1 cellular context compared by ENCODE assay signal in the genomic region with DNA sequence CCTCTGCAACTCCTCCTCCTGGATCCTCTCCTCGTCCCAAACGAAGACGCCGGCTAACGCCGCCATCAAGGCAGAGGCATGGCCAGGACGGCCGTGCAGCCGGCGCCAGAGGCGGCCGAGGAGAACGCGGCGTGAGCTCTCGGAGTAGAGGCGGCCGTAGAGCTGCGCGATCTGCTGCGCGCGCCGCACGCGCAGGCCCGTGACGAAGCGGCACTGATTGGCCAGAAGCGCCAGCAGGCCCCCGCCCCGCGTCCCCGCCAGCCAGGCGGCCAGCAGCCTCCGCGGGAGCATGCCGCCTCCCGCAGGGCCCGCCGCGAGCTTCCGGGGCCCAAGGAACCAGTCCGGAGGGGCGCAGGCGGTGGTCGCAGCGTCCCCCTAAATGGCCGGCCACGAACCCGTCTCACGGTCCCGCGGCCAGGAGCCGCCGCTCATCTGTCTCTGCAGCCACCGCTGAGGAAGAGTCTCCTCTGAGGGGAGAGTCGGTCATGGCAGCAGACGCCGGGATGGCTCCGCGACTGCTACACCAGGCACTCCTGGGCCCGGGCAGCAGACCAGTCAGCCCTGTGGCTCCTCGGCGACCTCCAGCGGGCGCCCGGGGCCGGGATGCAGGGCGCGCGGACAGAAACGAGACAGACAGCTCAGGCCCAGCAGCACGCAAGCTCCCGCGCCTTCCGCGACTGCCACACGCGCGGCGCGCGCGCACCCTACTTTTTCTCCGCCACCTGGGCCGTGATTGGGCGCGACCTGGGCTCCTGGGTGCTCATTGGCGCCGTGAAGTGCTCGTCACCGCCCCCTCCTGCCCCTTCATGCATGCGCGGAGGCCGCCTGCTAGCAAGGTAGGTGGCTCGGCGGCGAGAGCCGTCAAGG.
A peak's percentile ranks its signal among the peaks of the same experiment; 100 is the strongest.
TF ChIP-seq lines count a peak whose summit lies in the region.

A gene with protein sequence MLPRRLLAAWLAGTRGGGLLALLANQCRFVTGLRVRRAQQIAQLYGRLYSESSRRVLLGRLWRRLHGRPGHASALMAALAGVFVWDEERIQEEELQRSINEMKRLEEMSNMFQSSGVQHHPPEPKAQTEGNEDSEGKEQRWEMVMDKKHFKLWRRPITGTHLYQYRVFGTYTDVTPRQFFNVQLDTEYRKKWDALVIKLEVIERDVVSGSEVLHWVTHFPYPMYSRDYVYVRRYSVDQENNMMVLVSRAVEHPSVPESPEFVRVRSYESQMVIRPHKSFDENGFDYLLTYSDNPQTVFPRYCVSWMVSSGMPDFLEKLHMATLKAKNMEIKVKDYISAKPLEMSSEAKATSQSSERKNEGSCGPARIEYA (minus strand): TSS at position 684 of the 867 bp plus-strand sequence. CDS start 393 bp downstream, at position 291.

TF ChIP-seq in HepG2, 621 proteins besides CTCF, POLR2A, EP300 and RAD21 (continued from another document and continues in another):
- TF ChIP-seq, protein P1, sequence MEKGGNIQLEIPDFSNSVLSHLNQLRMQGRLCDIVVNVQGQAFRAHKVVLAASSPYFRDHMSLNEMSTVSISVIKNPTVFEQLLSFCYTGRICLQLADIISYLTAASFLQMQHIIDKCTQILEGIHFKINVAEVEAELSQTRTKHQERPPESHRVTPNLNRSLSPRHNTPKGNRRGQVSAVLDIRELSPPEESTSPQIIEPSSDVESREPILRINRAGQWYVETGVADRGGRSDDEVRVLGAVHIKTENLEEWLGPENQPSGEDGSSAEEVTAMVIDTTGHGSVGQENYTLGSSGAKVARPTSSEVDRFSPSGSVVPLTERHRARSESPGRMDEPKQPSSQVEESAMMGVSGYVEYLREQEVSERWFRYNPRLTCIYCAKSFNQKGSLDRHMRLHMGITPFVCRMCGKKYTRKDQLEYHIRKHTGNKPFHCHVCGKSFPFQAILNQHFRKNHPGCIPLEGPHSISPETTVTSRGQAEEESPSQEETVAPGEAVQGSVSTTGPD (CRISPR knock-in tag; IDR thresholded peaks at IDR 0.05) = no peak
- TF ChIP-seq STAT5B (CRISPR knock-in tag; IDR thresholded peaks at IDR 0.05) (no peak), ZNF510 (CRISPR knock-in tag; IDR thresholded peaks at IDR 0.05; ENCODE audit: low read depth) (peak; percentile 90), ZNF678 (CRISPR knock-in tag; IDR thresholded peaks at IDR 0.05) (peak; percentile 94; the same call in 1 of the 2 replicates), TARDBP (CRISPR knock-in tag; IDR thresholded peaks at IDR 0.05) (no peak; the same call in 1 of the 2 replicates), GPN1 (CRISPR knock-in tag; IDR thresholded peaks at IDR 0.05; ENCODE audit: borderline replicate concordance) (peak; percentile 28; the same call in 1 of the 2 replicates), ZNF354B (CRISPR knock-in tag; IDR thresholded peaks at IDR 0.05) (no peak), NR3C1 (CRISPR knock-in tag; IDR thresholded peaks at IDR 0.05) (no peak), ZNF17 (CRISPR knock-in tag; IDR thresholded peaks at IDR 0.05) (no peak), THAP11 (CRISPR knock-in tag; IDR thresholded peaks at IDR 0.05) (peak; percentile 89), TAF1 (CRISPR knock-in tag; IDR thresholded peaks at IDR 0.05) (peak; percentile 97), ZBTB1 (CRISPR knock-in tag; IDR thresholded peaks at IDR 0.05; ENCODE audit: borderline replicate concordance) (no peak; the same call in 1 of the 2 replicates), ZSCAN21 (CRISPR knock-in tag; IDR thresholded peaks at IDR 0.05; ENCODE audit: borderline replicate concordance) (peak; percentile 91), MEIS1 (CRISPR knock-in tag; IDR thresholded peaks at IDR 0.05; ENCODE audit: borderline replicate concordance) (peak; percentile 93), HOXA5 (CRISPR knock-in tag; IDR thresholded peaks at IDR 0.05) (no peak), ZNF138 (CRISPR knock-in tag; IDR thresholded peaks at IDR 0.05; ENCODE audit: low read depth) (peak; percentile 32; the same call in 1 of the 2 replicates), MED13 (CRISPR knock-in tag; IDR thresholded peaks at IDR 0.05) (0 out of 2 replicates have a peak, but pooled peaks have one; percentile 49), ZNF343 (CRISPR knock-in tag; IDR thresholded peaks at IDR 0.05) (peak; percentile 97), SNRNP70 (IDR thresholded peaks at IDR 0.05; ENCODE audit: low read depth, low read length) (no peak)
- TF ChIP-seq, protein P2, sequence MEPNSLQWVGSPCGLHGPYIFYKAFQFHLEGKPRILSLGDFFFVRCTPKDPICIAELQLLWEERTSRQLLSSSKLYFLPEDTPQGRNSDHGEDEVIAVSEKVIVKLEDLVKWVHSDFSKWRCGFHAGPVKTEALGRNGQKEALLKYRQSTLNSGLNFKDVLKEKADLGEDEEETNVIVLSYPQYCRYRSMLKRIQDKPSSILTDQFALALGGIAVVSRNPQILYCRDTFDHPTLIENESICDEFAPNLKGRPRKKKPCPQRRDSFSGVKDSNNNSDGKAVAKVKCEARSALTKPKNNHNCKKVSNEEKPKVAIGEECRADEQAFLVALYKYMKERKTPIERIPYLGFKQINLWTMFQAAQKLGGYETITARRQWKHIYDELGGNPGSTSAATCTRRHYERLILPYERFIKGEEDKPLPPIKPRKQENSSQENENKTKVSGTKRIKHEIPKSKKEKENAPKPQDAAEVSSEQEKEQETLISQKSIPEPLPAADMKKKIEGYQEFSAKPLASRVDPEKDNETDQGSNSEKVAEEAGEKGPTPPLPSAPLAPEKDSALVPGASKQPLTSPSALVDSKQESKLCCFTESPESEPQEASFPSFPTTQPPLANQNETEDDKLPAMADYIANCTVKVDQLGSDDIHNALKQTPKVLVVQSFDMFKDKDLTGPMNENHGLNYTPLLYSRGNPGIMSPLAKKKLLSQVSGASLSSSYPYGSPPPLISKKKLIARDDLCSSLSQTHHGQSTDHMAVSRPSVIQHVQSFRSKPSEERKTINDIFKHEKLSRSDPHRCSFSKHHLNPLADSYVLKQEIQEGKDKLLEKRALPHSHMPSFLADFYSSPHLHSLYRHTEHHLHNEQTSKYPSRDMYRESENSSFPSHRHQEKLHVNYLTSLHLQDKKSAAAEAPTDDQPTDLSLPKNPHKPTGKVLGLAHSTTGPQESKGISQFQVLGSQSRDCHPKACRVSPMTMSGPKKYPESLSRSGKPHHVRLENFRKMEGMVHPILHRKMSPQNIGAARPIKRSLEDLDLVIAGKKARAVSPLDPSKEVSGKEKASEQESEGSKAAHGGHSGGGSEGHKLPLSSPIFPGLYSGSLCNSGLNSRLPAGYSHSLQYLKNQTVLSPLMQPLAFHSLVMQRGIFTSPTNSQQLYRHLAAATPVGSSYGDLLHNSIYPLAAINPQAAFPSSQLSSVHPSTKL (CRISPR knock-in tag; IDR thresholded peaks at IDR 0.05) = peak; percentile 64
- TF ChIP-seq, protein P3, sequence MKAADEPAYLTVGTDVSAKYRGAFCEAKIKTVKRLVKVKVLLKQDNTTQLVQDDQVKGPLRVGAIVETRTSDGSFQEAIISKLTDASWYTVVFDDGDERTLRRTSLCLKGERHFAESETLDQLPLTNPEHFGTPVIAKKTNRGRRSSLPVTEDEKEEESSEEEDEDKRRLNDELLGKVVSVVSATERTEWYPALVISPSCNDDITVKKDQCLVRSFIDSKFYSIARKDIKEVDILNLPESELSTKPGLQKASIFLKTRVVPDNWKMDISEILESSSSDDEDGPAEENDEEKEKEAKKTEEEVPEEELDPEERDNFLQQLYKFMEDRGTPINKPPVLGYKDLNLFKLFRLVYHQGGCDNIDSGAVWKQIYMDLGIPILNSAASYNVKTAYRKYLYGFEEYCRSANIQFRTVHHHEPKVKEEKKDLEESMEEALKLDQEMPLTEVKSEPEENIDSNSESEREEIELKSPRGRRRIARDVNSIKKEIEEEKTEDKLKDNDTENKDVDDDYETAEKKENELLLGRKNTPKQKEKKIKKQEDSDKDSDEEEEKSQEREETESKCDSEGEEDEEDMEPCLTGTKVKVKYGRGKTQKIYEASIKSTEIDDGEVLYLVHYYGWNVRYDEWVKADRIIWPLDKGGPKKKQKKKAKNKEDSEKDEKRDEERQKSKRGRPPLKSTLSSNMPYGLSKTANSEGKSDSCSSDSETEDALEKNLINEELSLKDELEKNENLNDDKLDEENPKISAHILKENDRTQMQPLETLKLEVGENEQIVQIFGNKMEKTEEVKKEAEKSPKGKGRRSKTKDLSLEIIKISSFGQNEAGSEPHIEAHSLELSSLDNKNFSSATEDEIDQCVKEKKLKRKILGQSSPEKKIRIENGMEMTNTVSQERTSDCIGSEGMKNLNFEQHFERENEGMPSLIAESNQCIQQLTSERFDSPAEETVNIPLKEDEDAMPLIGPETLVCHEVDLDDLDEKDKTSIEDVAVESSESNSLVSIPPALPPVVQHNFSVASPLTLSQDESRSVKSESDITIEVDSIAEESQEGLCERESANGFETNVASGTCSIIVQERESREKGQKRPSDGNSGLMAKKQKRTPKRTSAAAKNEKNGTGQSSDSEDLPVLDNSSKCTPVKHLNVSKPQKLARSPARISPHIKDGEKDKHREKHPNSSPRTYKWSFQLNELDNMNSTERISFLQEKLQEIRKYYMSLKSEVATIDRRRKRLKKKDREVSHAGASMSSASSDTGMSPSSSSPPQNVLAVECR (CRISPR knock-in tag; IDR thresholded peaks at IDR 0.05; ENCODE audit: borderline replicate concordance) = peak; percentile 97
- TF ChIP-seq, protein P4, sequence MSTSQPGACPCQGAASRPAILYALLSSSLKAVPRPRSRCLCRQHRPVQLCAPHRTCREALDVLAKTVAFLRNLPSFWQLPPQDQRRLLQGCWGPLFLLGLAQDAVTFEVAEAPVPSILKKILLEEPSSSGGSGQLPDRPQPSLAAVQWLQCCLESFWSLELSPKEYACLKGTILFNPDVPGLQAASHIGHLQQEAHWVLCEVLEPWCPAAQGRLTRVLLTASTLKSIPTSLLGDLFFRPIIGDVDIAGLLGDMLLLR (CRISPR knock-in tag; IDR thresholded peaks at IDR 0.05) = peak; percentile 66; the same call in 1 of the 2 replicates
- TF ChIP-seq, protein P5, sequence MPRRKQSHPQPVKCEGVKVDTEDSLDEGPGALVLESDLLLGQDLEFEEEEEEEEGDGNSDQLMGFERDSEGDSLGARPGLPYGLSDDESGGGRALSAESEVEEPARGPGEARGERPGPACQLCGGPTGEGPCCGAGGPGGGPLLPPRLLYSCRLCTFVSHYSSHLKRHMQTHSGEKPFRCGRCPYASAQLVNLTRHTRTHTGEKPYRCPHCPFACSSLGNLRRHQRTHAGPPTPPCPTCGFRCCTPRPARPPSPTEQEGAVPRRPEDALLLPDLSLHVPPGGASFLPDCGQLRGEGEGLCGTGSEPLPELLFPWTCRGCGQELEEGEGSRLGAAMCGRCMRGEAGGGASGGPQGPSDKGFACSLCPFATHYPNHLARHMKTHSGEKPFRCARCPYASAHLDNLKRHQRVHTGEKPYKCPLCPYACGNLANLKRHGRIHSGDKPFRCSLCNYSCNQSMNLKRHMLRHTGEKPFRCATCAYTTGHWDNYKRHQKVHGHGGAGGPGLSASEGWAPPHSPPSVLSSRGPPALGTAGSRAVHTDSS (CRISPR knock-in tag; conservative IDR thresholded peaks at IDR 0.05) = no peak
- TF ChIP-seq, protein P6, sequence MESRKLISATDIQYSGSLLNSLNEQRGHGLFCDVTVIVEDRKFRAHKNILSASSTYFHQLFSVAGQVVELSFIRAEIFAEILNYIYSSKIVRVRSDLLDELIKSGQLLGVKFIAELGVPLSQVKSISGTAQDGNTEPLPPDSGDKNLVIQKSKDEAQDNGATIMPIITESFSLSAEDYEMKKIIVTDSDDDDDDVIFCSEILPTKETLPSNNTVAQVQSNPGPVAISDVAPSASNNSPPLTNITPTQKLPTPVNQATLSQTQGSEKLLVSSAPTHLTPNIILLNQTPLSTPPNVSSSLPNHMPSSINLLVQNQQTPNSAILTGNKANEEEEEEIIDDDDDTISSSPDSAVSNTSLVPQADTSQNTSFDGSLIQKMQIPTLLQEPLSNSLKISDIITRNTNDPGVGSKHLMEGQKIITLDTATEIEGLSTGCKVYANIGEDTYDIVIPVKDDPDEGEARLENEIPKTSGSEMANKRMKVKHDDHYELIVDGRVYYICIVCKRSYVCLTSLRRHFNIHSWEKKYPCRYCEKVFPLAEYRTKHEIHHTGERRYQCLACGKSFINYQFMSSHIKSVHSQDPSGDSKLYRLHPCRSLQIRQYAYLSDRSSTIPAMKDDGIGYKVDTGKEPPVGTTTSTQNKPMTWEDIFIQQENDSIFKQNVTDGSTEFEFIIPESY (CRISPR knock-in tag; IDR thresholded peaks at IDR 0.05) = no peak
- TF ChIP-seq, protein P7, sequence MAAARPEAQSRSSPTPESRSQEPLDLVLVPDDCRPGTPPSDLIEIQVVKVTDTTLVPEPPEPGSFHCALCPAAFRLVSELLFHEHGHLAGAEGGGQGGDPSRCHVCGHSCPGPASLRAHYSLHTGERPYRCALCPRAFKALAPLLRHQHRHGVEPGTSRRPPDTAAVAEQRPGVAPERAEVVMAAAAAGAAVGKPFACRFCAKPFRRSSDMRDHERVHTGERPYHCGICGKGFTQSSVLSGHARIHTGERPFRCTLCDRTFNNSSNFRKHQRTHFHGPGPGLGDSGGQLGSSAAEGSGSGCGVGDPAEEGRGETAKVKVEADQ (CRISPR knock-in tag; IDR thresholded peaks at IDR 0.05; ENCODE audit: borderline replicate concordance) = peak; percentile 96; the same call in 1 of the 2 replicates
- TF ChIP-seq, protein P8, sequence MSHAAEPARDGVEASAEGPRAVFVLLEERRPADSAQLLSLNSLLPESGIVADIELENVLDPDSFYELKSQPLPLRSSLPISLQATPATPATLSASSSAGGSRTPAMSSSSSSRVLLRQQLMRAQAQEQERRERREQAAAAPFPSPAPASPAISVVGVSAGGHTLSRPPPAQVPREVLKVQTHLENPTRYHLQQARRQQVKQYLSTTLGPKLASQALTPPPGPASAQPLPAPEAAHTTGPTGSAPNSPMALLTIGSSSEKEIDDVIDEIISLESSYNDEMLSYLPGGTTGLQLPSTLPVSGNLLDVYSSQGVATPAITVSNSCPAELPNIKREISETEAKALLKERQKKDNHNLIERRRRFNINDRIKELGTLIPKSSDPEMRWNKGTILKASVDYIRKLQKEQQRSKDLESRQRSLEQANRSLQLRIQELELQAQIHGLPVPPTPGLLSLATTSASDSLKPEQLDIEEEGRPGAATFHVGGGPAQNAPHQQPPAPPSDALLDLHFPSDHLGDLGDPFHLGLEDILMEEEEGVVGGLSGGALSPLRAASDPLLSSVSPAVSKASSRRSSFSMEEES (CRISPR knock-in tag; IDR thresholded peaks at IDR 0.05) = no peak
- TF ChIP-seq, protein P9, sequence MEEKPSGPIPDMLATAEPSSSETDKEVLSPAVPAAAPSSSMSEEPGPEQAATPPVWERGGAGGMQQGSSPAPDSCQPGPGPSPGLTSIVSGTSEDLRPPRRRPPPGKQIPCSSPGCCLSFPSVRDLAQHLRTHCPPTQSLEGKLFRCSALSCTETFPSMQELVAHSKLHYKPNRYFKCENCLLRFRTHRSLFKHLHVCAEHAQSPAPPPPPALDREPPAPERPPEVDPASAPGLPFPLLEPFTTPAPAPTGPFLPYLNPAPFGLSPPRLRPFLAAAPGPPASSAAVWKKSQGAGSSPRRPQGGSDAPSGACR (CRISPR knock-in tag; IDR thresholded peaks at IDR 0.05) = 0 out of 2 replicates have a peak, but pooled peaks have one; percentile 77
- TF ChIP-seq, protein P10, sequence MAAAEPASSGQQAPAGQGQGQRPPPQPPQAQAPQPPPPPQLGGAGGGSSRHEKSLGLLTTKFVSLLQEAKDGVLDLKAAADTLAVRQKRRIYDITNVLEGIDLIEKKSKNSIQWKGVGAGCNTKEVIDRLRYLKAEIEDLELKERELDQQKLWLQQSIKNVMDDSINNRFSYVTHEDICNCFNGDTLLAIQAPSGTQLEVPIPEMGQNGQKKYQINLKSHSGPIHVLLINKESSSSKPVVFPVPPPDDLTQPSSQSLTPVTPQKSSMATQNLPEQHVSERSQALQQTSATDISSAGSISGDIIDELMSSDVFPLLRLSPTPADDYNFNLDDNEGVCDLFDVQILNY (CRISPR knock-in tag; conservative IDR thresholded peaks at IDR 0.05) = peak; percentile 77
- TF ChIP-seq, protein P11, sequence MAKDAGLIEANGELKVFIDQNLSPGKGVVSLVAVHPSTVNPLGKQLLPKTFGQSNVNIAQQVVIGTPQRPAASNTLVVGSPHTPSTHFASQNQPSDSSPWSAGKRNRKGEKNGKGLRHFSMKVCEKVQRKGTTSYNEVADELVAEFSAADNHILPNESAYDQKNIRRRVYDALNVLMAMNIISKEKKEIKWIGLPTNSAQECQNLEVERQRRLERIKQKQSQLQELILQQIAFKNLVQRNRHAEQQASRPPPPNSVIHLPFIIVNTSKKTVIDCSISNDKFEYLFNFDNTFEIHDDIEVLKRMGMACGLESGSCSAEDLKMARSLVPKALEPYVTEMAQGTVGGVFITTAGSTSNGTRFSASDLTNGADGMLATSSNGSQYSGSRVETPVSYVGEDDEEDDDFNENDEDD (CRISPR knock-in tag; IDR thresholded peaks at IDR 0.05; ENCODE audit: borderline replicate concordance) = peak; percentile 88
